Comparison of ENCODE assay signal across 9 cellular contexts in the genomic region with DNA sequence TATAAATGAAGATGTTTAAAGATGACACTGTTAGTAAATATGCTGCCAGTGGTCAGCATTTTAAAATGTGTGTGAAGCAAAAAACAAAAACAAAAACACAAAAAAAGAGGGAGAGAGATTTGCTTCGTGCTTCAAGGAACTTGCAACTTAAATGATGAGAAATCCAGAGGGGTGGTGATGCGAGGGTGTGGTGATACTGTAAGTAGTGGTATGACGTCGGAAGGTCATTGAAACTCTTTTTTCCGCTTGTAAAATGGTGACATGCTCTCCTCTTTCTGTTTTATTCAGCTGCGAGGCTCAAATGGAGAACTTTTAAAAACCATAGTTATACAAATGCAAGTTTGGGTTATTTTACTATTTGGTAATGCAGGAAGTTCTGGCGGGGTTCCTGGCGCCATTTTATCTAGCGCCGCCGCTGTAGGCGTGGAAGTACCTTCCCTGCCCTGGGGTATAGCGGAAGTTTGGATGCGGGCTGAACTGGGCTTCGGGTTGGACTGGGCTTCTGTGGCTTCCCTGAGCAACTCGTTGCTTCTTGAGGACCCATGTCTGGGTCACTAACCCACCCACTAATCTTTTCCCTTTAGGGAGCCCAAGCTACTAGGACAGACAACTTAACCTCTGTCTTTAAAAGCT.
"Had no signal": no experiment of that assay in that cellular context is flagged by ENCODE, and none has a peak within 500 bp of the region (broad histone marks: within the 10 kb centered on the region; RNA-seq: fewer than 3 reads in every experiment).

No MANE protein-coding gene starts in this region.

- H3K4me3 Mint-ChIP-seq: activated naive CD4-positive, alpha-beta T cell treated with anti-CD3 and anti-CD28 coated beads for 36 hours; activated T-helper 1 cell treated with anti-CD3 and anti-CD28 coated beads, Interleukin-12 subunit alpha, Interleukin-12 subunit beta, Interleukin-2, Interleukin-4 antibody, amounts not matched to agents 30 ng/mL and 10 ng/mL and 1 ng/mL, durations not matched to agents 14 hours and 24 hours and 36 hours; dendritic cell treated with granulocyte-macrophage colony-stimulating factor and Interleukin-4, amounts not matched to agents 40 ng/mL and 50 ng/mL, for 4 days had no signal

- DNase-seq: activated naive CD4-positive, alpha-beta T cell treated with anti-CD3 and anti-CD28 coated beads for 36 hours; hippocampal formation; kidney glomerular epithelial cell; pancreas; stimulated activated CD4-positive, alpha-beta T cell treated with anti-CD3 and anti-CD28 coated beads, Interleukin-4, amount 100 ng/mL, for 1 hour; stimulated activated CD8-positive, alpha-beta memory T cell treated with anti-CD3 and anti-CD28 coated beads, Interleukin-4, amount 100 ng/mL, for 48 hours; tibial artery had no signal

- H3K27me3 Mint-ChIP-seq: dendritic cell treated with granulocyte-macrophage colony-stimulating factor and Interleukin-4, amounts not matched to agents 40 ng/mL and 50 ng/mL, for 4 days had no signal

- ATAC-seq: pancreas had no signal

- H3K9me3 ChIP-seq: pancreas had no signal

- H3K27ac ChIP-seq: pancreas, tibial artery had no signal

- H3K27ac Mint-ChIP-seq: activated naive CD4-positive, alpha-beta T cell treated with anti-CD3 and anti-CD28 coated beads for 36 hours; activated T-helper 1 cell treated with anti-CD3 and anti-CD28 coated beads, Interleukin-12 subunit alpha, Interleukin-12 subunit beta, Interleukin-2, Interleukin-4 antibody, amounts not matched to agents 30 ng/mL and 10 ng/mL and 1 ng/mL, durations not matched to agents 14 hours and 24 hours and 36 hours; dendritic cell treated with granulocyte-macrophage colony-stimulating factor and Interleukin-4, amounts not matched to agents 40 ng/mL and 50 ng/mL, for 4 days had no signal

- H3K4me1 ChIP-seq: pancreas had no signal

- H3K4me3 ChIP-seq: pancreas, tibial artery had no signal

- H3K27me3 ChIP-seq: pancreas, tibial artery had no signal

- H3K36me3 ChIP-seq: pancreas, tibial artery had no signal
